16 cellular contexts compared by ENCODE assay signal in the genomic region with DNA sequence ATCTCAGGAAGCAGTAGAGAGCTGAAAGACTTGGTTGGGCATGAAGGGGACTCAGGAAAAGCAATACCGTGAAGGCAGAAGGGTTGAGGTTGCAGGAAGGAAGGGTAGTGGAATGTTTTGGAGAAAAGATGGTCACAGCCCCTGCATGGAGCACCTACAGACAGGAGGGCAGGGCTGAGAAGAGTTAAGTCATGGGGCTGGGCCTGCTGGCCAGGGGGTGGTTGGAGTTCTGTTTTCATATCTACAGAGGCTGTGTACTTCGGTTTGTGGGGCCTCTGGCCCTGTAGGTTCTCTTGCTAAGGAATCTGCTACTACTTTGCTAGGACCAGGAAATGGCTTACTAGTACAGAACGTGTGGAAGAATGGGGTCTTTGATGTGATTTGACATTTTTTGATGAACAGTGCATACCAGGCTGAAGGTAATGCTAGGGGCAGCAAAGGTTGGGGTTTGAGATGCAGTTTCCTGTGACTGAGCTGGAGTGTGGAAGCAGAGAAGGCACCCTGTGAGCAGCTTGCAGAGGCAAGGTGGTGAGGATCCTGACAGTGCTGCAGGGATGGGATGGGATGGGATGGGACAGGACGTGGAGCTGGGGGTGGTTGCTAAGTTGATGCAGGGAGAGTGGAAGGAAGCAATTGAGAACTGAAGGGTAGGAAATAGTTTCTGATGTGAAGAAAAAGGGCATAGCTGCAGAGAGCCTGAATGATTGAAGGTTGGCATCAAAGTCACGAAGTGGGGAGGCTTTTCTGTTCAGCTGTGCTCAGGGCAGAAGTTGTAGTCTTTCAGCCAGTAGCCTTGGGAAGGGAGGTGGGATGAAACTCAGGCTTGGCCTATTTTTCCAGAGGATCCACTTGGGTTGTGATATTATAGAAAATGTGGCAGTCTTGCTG. TPM values are rescaled to one million over a fixed set of nuclear protein-coding genes. Genes with fewer than 3 reads are reported as not detected.
DNase-seq lines count a peak whose midpoint lies in the region; ATAC-seq, FAIRE-seq and TF ChIP-seq lines count a peak whose summit lies in the region.
"Had no signal": no experiment of that assay in that cellular context is flagged by ENCODE, and none has a peak within 500 bp of the region (broad histone marks: within the 10 kb centered on the region; RNA-seq: fewer than 3 reads in every experiment).

No MANE protein-coding gene starts in this region.

- no peaks in the 10 kb centered on the region for H3K9me1 ChIP-seq in endothelial cell of umbilical vein (replicated peaks; ENCODE audit: control insufficient read depth, extremely low read depth, insufficient read depth, low read length)

- no peak overlapping the region for H2AFZ ChIP-seq in endothelial cell of umbilical vein (ENCODE audit: low read depth, low read length)

- CTCF ChIA-PET in Panc1 (lab: Charles Lee) (no interaction called here), endothelial cell of umbilical vein (lab: Charles Lee) (interaction anchor here (1.0 to 1.4 kb wide), 3 partner anchors 12 to 1154 kb away, joined by 3 to 4 read pairs (median 4); partner anchors contain the start of gene POLR3A)

- H4K20me1 ChIP-seq in endothelial cell of umbilical vein (replicated peaks; ENCODE audit: control insufficient read depth, extremely low read depth, insufficient read depth, low read length): peaks cover 18% of the 10 kb centered on the region

- DNase-seq in stimulated activated CD4-positive, alpha-beta T cell treated with anti-CD3 and anti-CD28 coated beads, Interleukin-15, amount 100 ng/mL, for 24 hours: peak; percentile 12
- no peak for DNase-seq in stimulated activated CD4-positive, alpha-beta T cell treated with anti-CD3 and anti-CD28 coated beads, Interleukin-4, amount 100 ng/mL, for 24 hours
- DNase-seq in Panc1 (ENCODE audit: low read depth, low spot score) (no peak), endothelial cell of umbilical vein (ENCODE audit: low read depth, low spot score) (no peak), stomach (no peak)
- DNase-seq: C1 segment of cervical spinal cord; colonic mucosa; kidney glomerular epithelial cell; NCI-H187 treated with DMSO at 0.1 percent for 48 hours; posterior cingulate gyrus; stimulated activated CD4-positive, alpha-beta T cell treated with anti-CD3 and anti-CD28 coated beads, Interleukin-4, amount 100 ng/mL, for 1 hour; testis had no signal

- in situ Hi-C loops in Panc1 (cut with HindIII; ENCODE audit: low pct_unique_long_range_greater_than_20kb, low sequenced_read_pairs): no loop called here

- H3K4me1 ChIP-seq in Panc1 (ENCODE audit: control insufficient read depth, insufficient read depth, low read length) (peaks cover 50% of the 10 kb centered on the region), endothelial cell of umbilical vein (ENCODE audit: control insufficient read depth, extremely low read depth, insufficient read depth, low read length) (peaks cover 43% of the 10 kb centered on the region), stomach (peaks cover 1 to 60% (median 29%) of the 10 kb centered on the region in 4 donors)
- H3K4me1 ChIP-seq: colonic mucosa, testis had no signal

- FAIRE-seq in endothelial cell of umbilical vein (lab: Jason Lieb, UNC): no peak

- peaks cover 51% of the 10 kb centered on the region for H3K79me2 ChIP-seq in endothelial cell of umbilical vein (ENCODE audit: control insufficient read depth, insufficient read depth, low read length)

- H3K4me3 ChIP-seq in Panc1 (ENCODE audit: low read depth in 2 of 2, low read length in 2 of 2): no peak overlapping the region
- H3K4me3 ChIP-seq in endothelial cell of umbilical vein (replicated peaks in 1 of 3; ENCODE audit: insufficient read depth in 1 of 3, low read depth in 1 of 3, low read length in 3 of 3): no peak overlapping the region
- H3K4me3 ChIP-seq in stomach: no peak overlapping the region
- H3K4me3 ChIP-seq: colonic mucosa, testis had no signal

- H3K4me2 ChIP-seq in endothelial cell of umbilical vein (ENCODE audit: insufficient read depth, low read length): no peak overlapping the region

- intact Hi-C loops in Panc1 (cut with micrococcal nuclease; ENCODE audit: unreplicated experiment) (no loop called here), endothelial cell of umbilical vein (cut with micrococcal nuclease) (no loop called here), stomach (cut with DNase I; ENCODE audit: low total_unique reads) (no loop called here)

- TF ChIP-seq POLR2A in endothelial cell of umbilical vein (IDR thresholded peaks at IDR 0.05; ENCODE audit: low read depth, low read length) (peak; percentile 15), stomach (IDR thresholded peaks at IDR 0.05) (no peak)

- ATAC-seq in Panc1 (peak; percentile 9; the same call in 1 of the 2 replicates), HG03159 (IDR thresholded peaks at IDR 0.05; ENCODE audit: unreplicated experiment) (no peak), GM18498 (IDR thresholded peaks at IDR 0.05; ENCODE audit: unreplicated experiment) (no peak), GM18861 (IDR thresholded peaks at IDR 0.05; ENCODE audit: unreplicated experiment) (no peak)

- no peak for TF ChIP-seq EP300 in stomach (IDR thresholded peaks at IDR 0.05)

- H3K9me3 ChIP-seq in Panc1 (ENCODE audit: control insufficient read depth, insufficient read depth, low read depth, low read length): no peaks in the 10 kb centered on the region
- H3K9me3 ChIP-seq in endothelial cell of umbilical vein (replicated peaks; ENCODE audit: control insufficient read depth, insufficient read depth, low read length): no peaks in the 10 kb centered on the region
- no peaks in the 10 kb centered on the region for H3K9me3 ChIP-seq in stomach
- H3K9me3 ChIP-seq: colonic mucosa, testis had no signal

- POLR2A ChIA-PET in Panc1 (lab: Charles Lee): no interaction called here
- POLR2A ChIA-PET in endothelial cell of umbilical vein (lab: Charles Lee): no interaction called here

- H3K9ac ChIP-seq in endothelial cell of umbilical vein (replicated peaks; ENCODE audit: extremely low read depth, insufficient read depth, low read length): no peak overlapping the region

- TF ChIP-seq CTCF in Panc1 (IDR thresholded peaks at IDR 0.05) (no peak), endothelial cell of umbilical vein (IDR thresholded peaks at IDR 0.05; ENCODE audit: extremely low read depth in 1 of 2, insufficient read depth in 1 of 2, low read depth in 1 of 2, low read length in 2 of 2) (no peak), stomach (IDR thresholded peaks at IDR 0.05) (no peak)

- H3K27me3 ChIP-seq in Panc1 (ENCODE audit: control insufficient read depth, insufficient read depth, low read length): no peaks in the 10 kb centered on the region
- H3K27me3 ChIP-seq in endothelial cell of umbilical vein (ENCODE audit: control insufficient read depth in 2 of 2, insufficient read depth in 2 of 2, low read length in 2 of 2): no peaks in the 10 kb centered on the region
- H3K27me3 ChIP-seq in stomach: no peaks in the 10 kb centered on the region
- H3K27me3 ChIP-seq: colonic mucosa, testis had no signal

- WGBS in stomach, 5 donors: 67 to 77% (median 70%) methylated on average over 5 of the region's 5 CpGs

- BruUV-seq in Panc1 (replicated peaks; lab: Mats Ljungman, UMichigan) (no TSS peak), endothelial cell of umbilical vein (replicated peaks; lab: Mats Ljungman, UMichigan) (no TSS peak)

- dilution Hi-C loops in endothelial cell of umbilical vein (cut with MboI; ENCODE audit: extremely low pct_ligation_motif_present, low sequenced_read_pairs): no loop called here

- H3K27ac ChIP-seq in Panc1 (ENCODE audit: low read length) (no peak overlapping the region), endothelial cell of umbilical vein (ENCODE audit: insufficient read depth, low read depth, low read length) (no peak overlapping the region), stomach (no peak overlapping the region)
- H3K27ac ChIP-seq: colonic mucosa, HL-60, testis had no signal

- H3K36me3 ChIP-seq in Panc1 (ENCODE audit: control insufficient read depth, insufficient read depth, low read length): peaks cover 56% of the 10 kb centered on the region
- H3K36me3 ChIP-seq in endothelial cell of umbilical vein (ENCODE audit: control insufficient read depth in 2 of 2, extremely low read depth in 1 of 2, insufficient read depth in 2 of 2, low read length in 2 of 2): peaks cover 34 to 38% of the 10 kb centered on the region in 2 experiments
- H3K36me3 ChIP-seq in stomach: peaks cover 60 to 70% (median 68%) of the 10 kb centered on the region in 4 donors

TF ChIP-seq in endothelial cell of umbilical vein, 7 proteins besides CTCF, POLR2A, EP300 and RAD21 (continues in another document):
- TF ChIP-seq MYC (IDR thresholded peaks at IDR 0.05; ENCODE audit: low read depth, low read length): no peak
- no peak for TF ChIP-seq GATA2 (IDR thresholded peaks at IDR 0.05; ENCODE audit: insufficient read depth, insufficient read length, low read depth, low read length)
- TF ChIP-seq EZH2 (IDR thresholded peaks at IDR 0.05; ENCODE audit: borderline replicate concordance, low read depth, low read length, severe bottlenecking): no peak
- TF ChIP-seq POLR2AphosphoS5 (IDR thresholded peaks at IDR 0.05; ENCODE audit: insufficient read depth, low read depth, low read length): peak; percentile 21

RNA-seq across cellular contexts. Expression of gene RPS24, which starts 7.8 kb away (rescaled TPM):
- total RNA-seq in Panc1 (2021; ENCODE audit: unreplicated experiment) (1,400 TPM), endothelial cell of umbilical vein (1,446 and 1,480 TPM in 2 replicates), stomach (1,000 to 10,000 TPM in 4 of 5 donors, 100 to 1,000 TPM in 1; 936 to 2,996 (median 2,299) TPM)
- 1,577 TPM for polyA plus RNA-seq in Panc1 (2012; ENCODE audit: insufficient read length)
- polyA plus RNA-seq in endothelial cell of umbilical vein (2,227 and 2,326 TPM in 2 replicates), stomach (1,000 to 10,000 TPM; 5,082 to 7,888 (median 5,945) TPM)
- polyA plus RNA-seq in endothelial cell of umbilical vein (2011; cell fraction: cytosol; rRNA removed): 4,708 and 5,948 TPM in 2 replicates
- polyA plus RNA-seq in endothelial cell of umbilical vein (2011; cell fraction: nucleus; rRNA removed): 1,219 and 1,267 TPM in 2 replicates
- 4,228 and 4,559 TPM in 2 replicates for polyA plus RNA-seq in endothelial cell of umbilical vein (2012)
- 381 and 426 TPM in 2 replicates for polyA minus RNA-seq in endothelial cell of umbilical vein
- 977 TPM for polyA minus RNA-seq in endothelial cell of umbilical vein (2011; cell fraction: cytosol; rRNA and poly(A)+ RNA removed)
- 157 and 207 TPM in 2 replicates for polyA minus RNA-seq in endothelial cell of umbilical vein (2011; cell fraction: nucleus; rRNA and poly(A)+ RNA removed)

RNA-seq across cellular contexts. Expression of gene POLR3A, which starts 12.1 kb away (rescaled TPM):
- total RNA-seq in Panc1 (2021; ENCODE audit: unreplicated experiment): 26.3 TPM
- polyA plus RNA-seq in Panc1 (2012; ENCODE audit: insufficient read length): 19.2 TPM
- 22.1 and 25.3 TPM in 2 replicates for total RNA-seq in endothelial cell of umbilical vein
- polyA plus RNA-seq in endothelial cell of umbilical vein: 8.0 and 9.5 TPM in 2 replicates
- 8.7 and 9.8 TPM in 2 replicates for polyA plus RNA-seq in endothelial cell of umbilical vein (2011; cell fraction: cytosol; rRNA removed)
- polyA plus RNA-seq in endothelial cell of umbilical vein (2011; cell fraction: nucleus; rRNA removed): 31.1 and 31.3 TPM in 2 replicates
- 18.0 and 21.3 TPM in 2 replicates for polyA plus RNA-seq in endothelial cell of umbilical vein (2012)
- polyA minus RNA-seq in endothelial cell of umbilical vein: 32.8 and 34.0 TPM in 2 replicates
- polyA minus RNA-seq in endothelial cell of umbilical vein (2011; cell fraction: cytosol; rRNA and poly(A)+ RNA removed): 22.7 TPM
- polyA minus RNA-seq in endothelial cell of umbilical vein (2011; cell fraction: nucleus; rRNA and poly(A)+ RNA removed): 28.6 and 37.5 TPM in 2 replicates
- 10 to 100 TPM in 3 of 5 donors, 1 to 10 TPM in 2; 8.5 to 25.8 (median 13.4) TPM for total RNA-seq in stomach
- 1 to 10 TPM; 2.1 to 3.0 (median 2.4) TPM for polyA plus RNA-seq in stomach
